28 cellular contexts compared by ENCODE assay signal in genomic region chr9:136969150-136969549, GRCh38. TPM values are rescaled to one million over a fixed set of nuclear protein-coding genes. Genes with fewer than 3 reads are reported as not detected.
"Had no signal": no experiment of that assay in that cellular context is flagged by ENCODE, and none has a peak within 500 bp of the region (broad histone marks: within the 10 kb centered on the region; RNA-seq: fewer than 3 reads in every experiment).

No MANE protein-coding gene starts in this region.

- H3K9me3 Mint-ChIP-seq: activated naive CD4-positive, alpha-beta T cell treated with anti-CD3 and anti-CD28 coated beads, Interleukin-2, amount 10 ng/mL, durations not matched to agents 7 days and 5 days; activated T-helper 1 cell treated with anti-CD3 and anti-CD28 coated beads, Interleukin-12 subunit alpha, Interleukin-12 subunit beta, Interleukin-2, Interleukin-4 antibody, amounts not matched to agents 30 ng/mL and 10 ng/mL and 1 ng/mL, durations not matched to agents 14 hours and 24 hours and 36 hours; immature natural killer cell; naive thymus-derived CD8-positive, alpha-beta T cell; neural progenitor cell had no signal

- ATAC-seq: heart left ventricle; naive thymus-derived CD8-positive, alpha-beta T cell had no signal

- H2AFZ ChIP-seq: neural progenitor cell had no signal

- H3K4me3 ChIP-seq: heart left ventricle, lower lobe of right lung, neural progenitor cell, right atrium auricular region, suprapubic skin, transverse colon, uterus had no signal

- H3K27me3 ChIP-seq: heart left ventricle, neural progenitor cell, right atrium auricular region, suprapubic skin, uterus had no signal

- H3K9me3 ChIP-seq: heart left ventricle, lower lobe of right lung, right atrium auricular region, suprapubic skin, transverse colon, uterus had no signal

- H3K4me2 ChIP-seq: neural progenitor cell had no signal

- H3K27ac ChIP-seq: heart left ventricle, lower lobe of right lung, neural progenitor cell, right atrium auricular region, suprapubic skin, transverse colon, uterus, VCaP had no signal

- H3K36me3 Mint-ChIP-seq: activated naive CD4-positive, alpha-beta T cell treated with anti-CD3 and anti-CD28 coated beads, Interleukin-2, amount 10 ng/mL, durations not matched to agents 7 days and 5 days; immature natural killer cell; naive thymus-derived CD8-positive, alpha-beta T cell; neural progenitor cell had no signal

- H3K4me3 Mint-ChIP-seq: activated naive CD4-positive, alpha-beta T cell treated with anti-CD3 and anti-CD28 coated beads, Interleukin-2, amount 10 ng/mL, durations not matched to agents 7 days and 5 days; activated T-helper 1 cell treated with anti-CD3 and anti-CD28 coated beads, Interleukin-12 subunit alpha, Interleukin-12 subunit beta, Interleukin-2, Interleukin-4 antibody, amounts not matched to agents 30 ng/mL and 10 ng/mL and 1 ng/mL, durations not matched to agents 14 hours and 24 hours and 36 hours; immature natural killer cell; naive thymus-derived CD8-positive, alpha-beta T cell; neural progenitor cell had no signal

- H3K36me3 ChIP-seq: heart left ventricle, lower lobe of right lung, neural progenitor cell, right atrium auricular region, suprapubic skin, transverse colon, uterus had no signal

- H3K27me3 Mint-ChIP-seq: naive thymus-derived CD8-positive, alpha-beta T cell had no signal

- H3K9ac ChIP-seq: neural progenitor cell had no signal

- H3K4me1 ChIP-seq: uterus had no signal

- H3K27ac Mint-ChIP-seq: activated naive CD4-positive, alpha-beta T cell treated with anti-CD3 and anti-CD28 coated beads, Interleukin-2, amount 10 ng/mL, durations not matched to agents 7 days and 5 days; activated T-helper 1 cell treated with anti-CD3 and anti-CD28 coated beads, Interleukin-12 subunit alpha, Interleukin-12 subunit beta, Interleukin-2, Interleukin-4 antibody, amounts not matched to agents 30 ng/mL and 10 ng/mL and 1 ng/mL, durations not matched to agents 14 hours and 24 hours and 36 hours; immature natural killer cell; naive thymus-derived CD8-positive, alpha-beta T cell; neural progenitor cell had no signal

- DNase-seq: activated CD4-positive, alpha-beta T cell treated with anti-CD3 and anti-CD28 coated beads for 48 hours; activated CD4-positive, alpha-beta T cell treated with anti-CD3 and anti-CD28 coated beads, Interleukin-2, amount 50 U/mL, for 48 hours; activated CD8-positive, alpha-beta memory T cell treated with anti-CD3 and anti-CD28 coated beads for 24 hours; activated effector memory CD4-positive, alpha-beta T cell treated with anti-CD3 and anti-CD28 coated beads, Interleukin-2, amount 50 U/mL, for 16 hours; activated naive CD4-positive, alpha-beta T cell treated with anti-CD3 and anti-CD28 coated beads, Interleukin-2, amount 10 ng/mL, durations not matched to agents 7 days and 5 days; amniotic stem cell; central memory CD4-positive, alpha-beta T cell; heart left ventricle; immature natural killer cell; kidney; lower lobe of right lung; mesenchymal stem cell; naive thymus-derived CD8-positive, alpha-beta T cell; stimulated activated CD4-positive, alpha-beta T cell treated with anti-CD3 and anti-CD28 coated beads, Interleukin-15, amount 100 ng/mL, for 24 hours; stimulated activated CD4-positive, alpha-beta T cell treated with anti-CD3 and anti-CD28 coated beads, Interleukin-2, amount 100 ng/mL, for 24 hours; stimulated activated naive CD4-positive, alpha-beta T cell; T-helper 9 cell; transverse colon; uterus had no signal

RNA-seq across cellular contexts. Expression of gene PTGDS, which starts 8.2 kb away (rescaled TPM):
- total RNA-seq: endothelial cell of umbilical vein, pulmonary artery endothelial cell had no signal
- polyA plus RNA-seq: endothelial cell of umbilical vein had no signal

RNA-seq across cellular contexts. Expression of gene LCNL1, which starts 13.6 kb away (rescaled TPM):
- total RNA-seq: activated T-helper 1 cell treated with anti-CD3 and anti-CD28 coated beads, Interleukin-12 subunit alpha, Interleukin-12 subunit beta, Interleukin-2, Interleukin-4 antibody, amounts not matched to agents 30 ng/mL and 10 ng/mL and 1 ng/mL, durations not matched to agents 14 hours and 24 hours and 36 hours; endothelial cell of umbilical vein; pulmonary artery endothelial cell; T-helper 1 cell treated with Interleukin-12 subunit alpha and Interleukin-12 subunit beta and Interleukin-4 antibody, amounts not matched to agents 30 ng/mL and 1 ng/mL, for 36 hours had no signal
- polyA plus RNA-seq: endothelial cell of umbilical vein; immature natural killer cell; naive thymus-derived CD8-positive, alpha-beta T cell had no signal

RNA-seq across cellular contexts. Expression of gene LCN12, which starts 17.1 kb away (rescaled TPM):
- total RNA-seq: pulmonary artery endothelial cell had no signal
- polyA plus RNA-seq: fibroblast of lung; immature natural killer cell; naive thymus-derived CD8-positive, alpha-beta T cell had no signal

RNA-seq across cellular contexts. Expression of gene C8G, which starts 24.1 kb away (rescaled TPM):
- total RNA-seq: pulmonary artery endothelial cell, right atrium auricular region, uterus had no signal
